In genomic region chr7:140640060-140640611, GRCh38 we compare ENCODE assay signal across 8 cellular contexts.
DNase-seq lines count a peak whose midpoint lies in the region; ATAC-seq, FAIRE-seq and TF ChIP-seq lines count a peak whose summit lies in the region.

No MANE protein-coding gene starts in this region.

- TF ChIP-seq RAD21 in Ishikawa (IDR thresholded peaks at IDR 0.05; ENCODE audit: low read depth) = no peak

- FAIRE-seq in D721Med (lab: Jason Lieb, UNC) = no peak

- in situ Hi-C loops in brain microvascular endothelial cell (cut with HindIII; ENCODE audit: low pct_ligation_motif_present, low sequenced_read_pairs) = no loop called here

- TF ChIP-seq CTCF in brain microvascular endothelial cell (IDR thresholded peaks at IDR 0.05; ENCODE audit: low read depth, low read length, missing control alignments) (no peak), D721Med (IDR thresholded peaks at IDR 0.05; ENCODE audit: insufficient read depth, missing control alignments) (no peak)

- H3K27ac Mint-ChIP-seq in stimulated activated effector memory CD8-positive, alpha-beta T cell treated with anti-CD3 and anti-CD28 coated beads, Interleukin-12 subunit alpha, Interleukin-12 subunit beta, amount 100 ng/mL, for 72 hours = no peak overlapping the region

- H3K4me3 Mint-ChIP-seq in stimulated activated effector memory CD8-positive, alpha-beta T cell treated with anti-CD3 and anti-CD28 coated beads, Interleukin-12 subunit alpha, Interleukin-12 subunit beta, amount 100 ng/mL, for 72 hours = peak overlapping the region; percentile 72

- no peaks in the 10 kb centered on the region for H3K9me3 Mint-ChIP-seq in stimulated activated effector memory CD8-positive, alpha-beta T cell treated with anti-CD3 and anti-CD28 coated beads, Interleukin-12 subunit alpha, Interleukin-12 subunit beta, amount 100 ng/mL, for 72 hours

- H3K4me1 Mint-ChIP-seq in stimulated activated effector memory CD8-positive, alpha-beta T cell treated with anti-CD3 and anti-CD28 coated beads, Interleukin-12 subunit alpha, Interleukin-12 subunit beta, amount 100 ng/mL, for 72 hours = peaks cover 20% of the 10 kb centered on the region

- no peaks in the 10 kb centered on the region for H3K36me3 Mint-ChIP-seq in stimulated activated effector memory CD8-positive, alpha-beta T cell treated with anti-CD3 and anti-CD28 coated beads, Interleukin-12 subunit alpha, Interleukin-12 subunit beta, amount 100 ng/mL, for 72 hours

- H3K36me3 ChIP-seq in brain microvascular endothelial cell (replicated peaks) = no peaks in the 10 kb centered on the region

- H3K27ac ChIP-seq in brain microvascular endothelial cell = peak overlapping the region; percentile 67

- no peak for TF ChIP-seq EP300 in Ishikawa (IDR thresholded peaks at IDR 0.05; ENCODE audit: borderline replicate concordance)

- no peaks in the 10 kb centered on the region for H3K27me3 ChIP-seq in brain microvascular endothelial cell (replicated peaks)

- DNase-seq in DMS53 (lab: John Stamatoyannopoulos, UW) (peak; percentile 80), brain microvascular endothelial cell (no peak), islet precursor cell (peak; percentile 74), D721Med (ENCODE audit: insufficient read length, low spot score) (no peak), NCI-H446 treated with DMSO at 0.1 percent for 48 hours (lab: John Stamatoyannopoulos, UW) (no peak)
- DNase-seq in stimulated activated effector memory CD8-positive, alpha-beta T cell treated with anti-CD3 and anti-CD28 coated beads, Interleukin-12 subunit alpha, Interleukin-12 subunit beta, amount 100 ng/mL, for 72 hours (ENCODE audit: low spot score in 2 of 2) = no peak

- H3K4me3 ChIP-seq in brain microvascular endothelial cell (ENCODE audit: low read depth, low read length) = peak overlapping the region; percentile 68

- ATAC-seq in stimulated activated effector memory CD8-positive, alpha-beta T cell treated with anti-CD3 and anti-CD28 coated beads, Interleukin-12 subunit alpha, Interleukin-12 subunit beta, amount 100 ng/mL, for 72 hours = peak; percentile 38
- ATAC-seq in GM21576 (IDR thresholded peaks at IDR 0.05; ENCODE audit: unreplicated experiment) = no peak

TF ChIP-seq in Ishikawa, 13 proteins besides CTCF, POLR2A, EP300 and RAD21:
- TF ChIP-seq ZBTB7A (IDR thresholded peaks at IDR 0.05; ENCODE audit: low read depth) (peak; percentile 50), MAX (IDR thresholded peaks at IDR 0.05) (0 out of 2 replicates have a peak, but pooled peaks have one; percentile 29), EGR1 (IDR thresholded peaks at IDR 0.05) (no peak)
TF ChIP-seq in Ishikawa: peak in this region for 2.

Comparison
In these comparisons a context has a peak if more than half of its experiments do, and no peak if none do; other contexts are left out.
1. DNase-seq: peak in DMS53 (single experiment) and islet precursor cell (single experiment); none in brain microvascular endothelial cell (single experiment), stimulated activated effector memory CD8-positive, alpha-beta T cell treated with anti-CD3 and anti-CD28 coated beads, Interleukin-12 subunit alpha, Interleukin-12 subunit beta, amount 100 ng/mL, for 72 hours (0 of 2), D721Med (single experiment) and NCI-H446 treated with DMSO at 0.1 percent for 48 hours (single experiment).